In the genomic region with DNA sequence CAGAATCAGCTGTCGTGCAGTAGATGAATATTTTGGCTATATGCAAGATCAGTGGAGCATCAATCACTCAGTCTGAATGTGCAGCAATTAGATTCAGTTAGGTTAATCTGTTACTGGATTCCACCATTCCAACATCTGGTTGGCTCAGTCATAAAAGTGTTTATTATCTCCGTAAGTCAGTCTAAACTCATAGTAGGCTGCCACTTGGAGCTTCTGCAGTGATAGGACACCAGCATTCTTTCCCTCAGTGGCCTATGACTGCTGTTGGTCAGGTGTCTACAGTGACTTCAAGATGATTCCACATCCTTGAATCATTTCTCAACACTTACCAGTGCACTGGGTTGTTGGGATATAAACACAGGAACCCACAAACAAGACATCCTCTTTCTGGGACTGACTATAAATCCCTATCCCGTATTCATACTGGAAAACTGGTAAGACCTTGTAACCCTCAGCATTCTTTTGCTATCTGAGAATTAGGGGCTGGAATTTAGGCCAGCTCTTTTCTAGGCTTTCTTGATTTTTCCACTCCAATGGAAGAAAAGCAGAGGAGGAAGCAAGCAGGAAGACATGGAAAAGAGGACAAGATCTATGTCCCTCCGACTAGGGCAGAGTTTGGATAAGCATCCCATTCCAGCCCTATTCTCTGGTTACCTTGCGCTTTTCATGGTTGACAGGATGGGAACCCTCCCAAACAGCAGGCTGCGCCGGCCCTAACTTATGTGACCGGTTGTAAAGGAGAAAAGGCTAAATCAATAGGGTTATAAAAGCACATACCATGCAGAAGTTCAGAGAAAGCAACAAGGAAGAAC, we compare ENCODE assay signal across 11 cellular contexts.
DNase-seq lines count a peak whose midpoint lies in the region; ATAC-seq and TF ChIP-seq lines count a peak whose summit lies in the region.
"Had no signal": no experiment of that assay in that cellular context is flagged by ENCODE, and none has a peak within 500 bp of the region (broad histone marks: within the 10 kb centered on the region; RNA-seq: fewer than 3 reads in every experiment).

No MANE protein-coding gene starts in this region.

- 64% methylated on average over 8 of the region's 8 CpGs for WGBS in smooth muscle cell (ENCODE audit: low lambda C conversion rate)

- no peak for TF ChIP-seq CTCF in smooth muscle cell (IDR thresholded peaks at IDR 0.05; ENCODE audit: borderline replicate concordance, insufficient read depth, poor library complexity, severe bottlenecking)

- H3K9me3 Mint-ChIP-seq in T-helper 2 cell treated with Interferon-gamma antibody and Interleukin-4, amounts not matched to agents 5 μg/mL and 100 μg/mL, for 36 hours = peaks cover under 1% of the 10 kb centered on the region

- H3F3A ChIP-seq in smooth muscle cell (ENCODE audit: low read depth) = peaks cover 5% of the 10 kb centered on the region

- H3K4me3 Mint-ChIP-seq in T-helper 2 cell treated with Interferon-gamma antibody and Interleukin-4, amounts not matched to agents 5 μg/mL and 100 μg/mL, for 36 hours = no peak overlapping the region
- H3K4me3 Mint-ChIP-seq: CD4-positive, alpha-beta T cell had no signal

- H4K20me1 ChIP-seq in smooth muscle cell (ENCODE audit: low read depth) = no peaks in the 10 kb centered on the region
- H4K20me1 ChIP-seq: BLaER1 had no signal

- peak overlapping the region; percentile 51 for H3K27ac ChIP-seq in smooth muscle cell (ENCODE audit: low read depth)
- H3K27ac ChIP-seq: A549, BLaER1, SJCRH30 had no signal

- peak; percentile 16 for ATAC-seq in HG03196 (IDR thresholded peaks at IDR 0.05; ENCODE audit: unreplicated experiment)
- no peak for ATAC-seq in SK-N-SH treated with all-trans-retinoic acid at 6 μM for 48 hours

- no peaks in the 10 kb centered on the region for H3K27me3 ChIP-seq in smooth muscle cell (ENCODE audit: low read depth)
- H3K27me3 ChIP-seq: BLaER1, SJCRH30 had no signal

- peaks cover 26% of the 10 kb centered on the region for H3K4me1 ChIP-seq in smooth muscle cell (ENCODE audit: low read depth)
- H3K4me1 ChIP-seq: A549, BLaER1 had no signal

- no peak overlapping the region for H3K9ac ChIP-seq in smooth muscle cell (ENCODE audit: low read depth)
- H3K9ac ChIP-seq: BLaER1 had no signal

- no peaks in the 10 kb centered on the region for H3K36me3 Mint-ChIP-seq in T-helper 2 cell treated with Interferon-gamma antibody and Interleukin-4, amounts not matched to agents 5 μg/mL and 100 μg/mL, for 36 hours (ENCODE audit: low read depth)

- H3K79me2 ChIP-seq in smooth muscle cell (ENCODE audit: low read depth) = no peaks in the 10 kb centered on the region

- H3K27ac Mint-ChIP-seq in T-helper 2 cell treated with Interferon-gamma antibody and Interleukin-4, amounts not matched to agents 5 μg/mL and 100 μg/mL, for 36 hours = no peak overlapping the region
- H3K27ac Mint-ChIP-seq: CD4-positive, alpha-beta T cell had no signal

- H2AFZ ChIP-seq in smooth muscle cell (ENCODE audit: low read depth) = no peak overlapping the region

- H3K4me2 ChIP-seq in smooth muscle cell = peak overlapping the region; percentile 20
- H3K4me2 ChIP-seq: A549, BLaER1 had no signal

- no peak overlapping the region for H3K4me3 ChIP-seq in smooth muscle cell
- H3K4me3 ChIP-seq: A549, BLaER1, SJCRH30 had no signal

- H3K4me1 Mint-ChIP-seq in T-helper 2 cell treated with Interferon-gamma antibody and Interleukin-4, amounts not matched to agents 5 μg/mL and 100 μg/mL, for 36 hours (ENCODE audit: low read depth) = no peaks in the 10 kb centered on the region

- H3K36me3 ChIP-seq in smooth muscle cell (ENCODE audit: low read depth) = no peaks in the 10 kb centered on the region
- H3K36me3 ChIP-seq: BLaER1, SJCRH30 had no signal

- DNase-seq in EH (ENCODE audit: low read depth) (peak; percentile 62), kidney tubule cell (ENCODE audit: low spot score) (peak; percentile 64), smooth muscle cell (lab: John Stamatoyannopoulos, UW; ENCODE audit: unreplicated experiment) (no peak)
- DNase-seq in T-helper 2 cell treated with Interferon-gamma antibody and Interleukin-4, amounts not matched to agents 5 μg/mL and 100 μg/mL, for 36 hours (ENCODE audit: low spot score) = no peak
- DNase-seq in stimulated activated CD4-positive, alpha-beta T cell treated with anti-CD3 and anti-CD28 coated beads, Interleukin-4, amount 100 ng/mL, for 4 hours = no peak
- DNase-seq: CD4-positive, alpha-beta T cell had no signal

- H3K9me3 ChIP-seq in smooth muscle cell (replicated peaks; ENCODE audit: low read depth) = no peaks in the 10 kb centered on the region
- H3K9me3 ChIP-seq: A549, BLaER1, SJCRH30 had no signal

- H3K27me3 Mint-ChIP-seq in T-helper 2 cell treated with Interferon-gamma antibody and Interleukin-4, amounts not matched to agents 5 μg/mL and 100 μg/mL, for 36 hours (ENCODE audit: low read depth) = no peaks in the 10 kb centered on the region
- H3K27me3 Mint-ChIP-seq: CD4-positive, alpha-beta T cell had no signal

TF ChIP-seq in SK-N-SH treated with all-trans-retinoic acid at 6 μM for 48 hours, 23 proteins besides CTCF, POLR2A, EP300 and RAD21:
- TF ChIP-seq, protein P1, sequence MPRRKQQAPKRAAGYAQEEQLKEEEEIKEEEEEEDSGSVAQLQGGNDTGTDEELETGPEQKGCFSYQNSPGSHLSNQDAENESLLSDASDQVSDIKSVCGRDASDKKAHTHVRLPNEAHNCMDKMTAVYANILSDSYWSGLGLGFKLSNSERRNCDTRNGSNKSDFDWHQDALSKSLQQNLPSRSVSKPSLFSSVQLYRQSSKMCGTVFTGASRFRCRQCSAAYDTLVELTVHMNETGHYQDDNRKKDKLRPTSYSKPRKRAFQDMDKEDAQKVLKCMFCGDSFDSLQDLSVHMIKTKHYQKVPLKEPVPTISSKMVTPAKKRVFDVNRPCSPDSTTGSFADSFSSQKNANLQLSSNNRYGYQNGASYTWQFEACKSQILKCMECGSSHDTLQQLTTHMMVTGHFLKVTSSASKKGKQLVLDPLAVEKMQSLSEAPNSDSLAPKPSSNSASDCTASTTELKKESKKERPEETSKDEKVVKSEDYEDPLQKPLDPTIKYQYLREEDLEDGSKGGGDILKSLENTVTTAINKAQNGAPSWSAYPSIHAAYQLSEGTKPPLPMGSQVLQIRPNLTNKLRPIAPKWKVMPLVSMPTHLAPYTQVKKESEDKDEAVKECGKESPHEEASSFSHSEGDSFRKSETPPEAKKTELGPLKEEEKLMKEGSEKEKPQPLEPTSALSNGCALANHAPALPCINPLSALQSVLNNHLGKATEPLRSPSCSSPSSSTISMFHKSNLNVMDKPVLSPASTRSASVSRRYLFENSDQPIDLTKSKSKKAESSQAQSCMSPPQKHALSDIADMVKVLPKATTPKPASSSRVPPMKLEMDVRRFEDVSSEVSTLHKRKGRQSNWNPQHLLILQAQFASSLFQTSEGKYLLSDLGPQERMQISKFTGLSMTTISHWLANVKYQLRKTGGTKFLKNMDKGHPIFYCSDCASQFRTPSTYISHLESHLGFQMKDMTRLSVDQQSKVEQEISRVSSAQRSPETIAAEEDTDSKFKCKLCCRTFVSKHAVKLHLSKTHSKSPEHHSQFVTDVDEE (CRISPR knock-in tag; IDR thresholded peaks at IDR 0.05) = no peak
- TF ChIP-seq ISL1 (CRISPR knock-in tag; IDR thresholded peaks at IDR 0.05) (no peak), TOX (CRISPR knock-in tag; IDR thresholded peaks at IDR 0.05; ENCODE audit: borderline replicate concordance) (no peak), ZNF8 (CRISPR knock-in tag; IDR thresholded peaks at IDR 0.05) (no peak), ARNTL (CRISPR knock-in tag; IDR thresholded peaks at IDR 0.05; ENCODE audit: borderline replicate concordance, low read depth) (no peak), ESRRG (CRISPR knock-in tag; IDR thresholded peaks at IDR 0.05) (no peak), ZNF565 (CRISPR knock-in tag; conservative IDR thresholded peaks at IDR 0.05; ENCODE audit: low read depth) (no peak), OSR1 (CRISPR knock-in tag; IDR thresholded peaks at IDR 0.05) (no peak), ZNF70 (CRISPR knock-in tag; IDR thresholded peaks at IDR 0.05) (no peak), TCF4 (CRISPR knock-in tag; IDR thresholded peaks at IDR 0.05; ENCODE audit: borderline replicate concordance) (no peak), PPARA (CRISPR knock-in tag; IDR thresholded peaks at IDR 0.05; ENCODE audit: borderline replicate concordance) (no peak), ZFP3 (CRISPR knock-in tag; IDR thresholded peaks at IDR 0.05) (no peak), SNAI2 (CRISPR knock-in tag; IDR thresholded peaks at IDR 0.05) (no peak), RARB (CRISPR knock-in tag; IDR thresholded peaks at IDR 0.05) (no peak)
- TF ChIP-seq, protein P2, sequence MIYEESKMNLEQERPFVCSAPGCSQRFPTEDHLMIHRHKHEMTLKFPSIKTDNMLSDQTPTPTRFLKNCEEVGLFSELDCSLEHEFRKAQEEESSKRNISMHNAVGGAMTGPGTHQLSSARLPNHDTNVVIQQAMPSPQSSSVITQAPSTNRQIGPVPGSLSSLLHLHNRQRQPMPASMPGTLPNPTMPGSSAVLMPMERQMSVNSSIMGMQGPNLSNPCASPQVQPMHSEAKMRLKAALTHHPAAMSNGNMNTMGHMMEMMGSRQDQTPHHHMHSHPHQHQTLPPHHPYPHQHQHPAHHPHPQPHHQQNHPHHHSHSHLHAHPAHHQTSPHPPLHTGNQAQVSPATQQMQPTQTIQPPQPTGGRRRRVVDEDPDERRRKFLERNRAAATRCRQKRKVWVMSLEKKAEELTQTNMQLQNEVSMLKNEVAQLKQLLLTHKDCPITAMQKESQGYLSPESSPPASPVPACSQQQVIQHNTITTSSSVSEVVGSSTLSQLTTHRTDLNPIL (CRISPR knock-in tag; IDR thresholded peaks at IDR 0.05; ENCODE audit: low read depth) = no peak
- TF ChIP-seq, protein P3, sequence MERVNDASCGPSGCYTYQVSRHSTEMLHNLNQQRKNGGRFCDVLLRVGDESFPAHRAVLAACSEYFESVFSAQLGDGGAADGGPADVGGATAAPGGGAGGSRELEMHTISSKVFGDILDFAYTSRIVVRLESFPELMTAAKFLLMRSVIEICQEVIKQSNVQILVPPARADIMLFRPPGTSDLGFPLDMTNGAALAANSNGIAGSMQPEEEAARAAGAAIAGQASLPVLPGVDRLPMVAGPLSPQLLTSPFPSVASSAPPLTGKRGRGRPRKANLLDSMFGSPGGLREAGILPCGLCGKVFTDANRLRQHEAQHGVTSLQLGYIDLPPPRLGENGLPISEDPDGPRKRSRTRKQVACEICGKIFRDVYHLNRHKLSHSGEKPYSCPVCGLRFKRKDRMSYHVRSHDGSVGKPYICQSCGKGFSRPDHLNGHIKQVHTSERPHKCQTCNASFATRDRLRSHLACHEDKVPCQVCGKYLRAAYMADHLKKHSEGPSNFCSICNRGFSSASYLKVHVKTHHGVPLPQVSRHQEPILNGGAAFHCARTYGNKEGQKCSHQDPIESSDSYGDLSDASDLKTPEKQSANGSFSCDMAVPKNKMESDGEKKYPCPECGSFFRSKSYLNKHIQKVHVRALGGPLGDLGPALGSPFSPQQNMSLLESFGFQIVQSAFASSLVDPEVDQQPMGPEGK (CRISPR knock-in tag; IDR thresholded peaks at IDR 0.05; ENCODE audit: borderline replicate concordance) = no peak

Comparison
In these comparisons a context has a peak if more than half of its experiments do, and no peak if none do; other contexts are left out.
1. DNase-seq: peak in EH (single experiment) and kidney tubule cell (single experiment); none in smooth muscle cell (single experiment), T-helper 2 cell treated with Interferon-gamma antibody and Interleukin-4, amounts not matched to agents 5 μg/mL and 100 μg/mL, for 36 hours (single experiment) and stimulated activated CD4-positive, alpha-beta T cell treated with anti-CD3 and anti-CD28 coated beads, Interleukin-4, amount 100 ng/mL, for 4 hours (0 of 2).